Comparison of ENCODE assay signal across 23 cellular contexts in genomic region chr2:237161239-237161638, GRCh38.
DNase-seq lines count a peak whose midpoint lies in the region; ATAC-seq, FAIRE-seq and TF ChIP-seq lines count a peak whose summit lies in the region.
"Had no signal": no experiment of that assay in that cellular context is flagged by ENCODE, and none has a peak within 500 bp of the region (broad histone marks: within the 10 kb centered on the region; RNA-seq: fewer than 3 reads in every experiment).

No MANE protein-coding gene starts in this region.

- in situ Hi-C loops in transverse colon (cut with MboI; ENCODE audit: low pct_ligation_motif_present in 1 of 4, low pct_unique_long_range_greater_than_20kb in 1 of 4, low sequenced_read_pairs in 3 of 4) = loop anchor here in 3 of 4 donors (25.0 kb wide), 2 partner anchors 251 to 401 kb away; partner anchors contain the start of genes COL6A3 (in 2 of the 3) and PRLH (in 1 of the 3)

- no peaks in the 10 kb centered on the region for H3K4me1 ChIP-seq in colonic mucosa
- peaks cover 34% of the 10 kb centered on the region for H3K4me1 ChIP-seq in left ventricle myocardium inferior
- H3K4me1 ChIP-seq in psoas muscle = peaks cover 7% of the 10 kb centered on the region
- peaks cover 0 to 7% (median 0%) of the 10 kb centered on the region in 4 donors for H3K4me1 ChIP-seq in transverse colon
- H3K4me1 ChIP-seq: spleen, upper lobe of left lung had no signal

- peak; percentile 54 to 76 (median 66) for ATAC-seq in psoas muscle

- H3K36me3 ChIP-seq in colonic mucosa (no peaks in the 10 kb centered on the region), left ventricle myocardium inferior (no peaks in the 10 kb centered on the region), psoas muscle (ENCODE audit: insufficient read depth in 1 of 2, low read depth in 1 of 2) (no peaks in the 10 kb centered on the region), transverse colon (no peaks in the 10 kb centered on the region)
- H3K36me3 ChIP-seq: ascending aorta, ovary, spleen, upper lobe of left lung had no signal

- no peak overlapping the region for H3K4me3 Mint-ChIP-seq in activated T-cell treated with anti-CD3 and anti-CD28 coated beads, Interleukin-2, amount 50 U/mL, for 24 hours

- WGBS in psoas muscle, 3 donors = 53 to 61% (median 53%) methylated on average over 6 of the region's 6 CpGs
- 69% methylated on average over 6 of the region's 6 CpGs; no CpG with 5 or more reads in 1 of the 2 donors for WGBS in transverse colon (ENCODE audit: low coverage in 1 of 2), 2 donors

- H3K9me3 Mint-ChIP-seq in activated T-cell treated with anti-CD3 and anti-CD28 coated beads, Interleukin-2, amount 50 U/mL, for 24 hours = no peaks in the 10 kb centered on the region

- DNase-seq in colonic mucosa (no peak), left ventricle myocardium inferior (peak; percentile 64), psoas muscle (peak; percentile 74 to 83), transverse colon (no peak), anterior cingulate cortex (lab: John Stamatoyannopoulos, UW) (no peak), NCI-H2107 (lab: John Stamatoyannopoulos, UW) (no peak), GM19239 (ENCODE audit: insufficient read length, low spot score) (no peak)
- no peak for DNase-seq in activated T-cell treated with anti-CD3 and anti-CD28 coated beads, Interleukin-2, amount 50 U/mL, for 24 hours
- DNase-seq: activated CD4-positive, alpha-beta T cell treated with anti-CD3 and anti-CD28 coated beads, Interleukin-2, amount 50 U/mL, for 4 hours; activated naive CD4-positive, alpha-beta T cell; activated T-cell treated with anti-CD3 and anti-CD28 coated beads for 4 hours; COR-L47; KBM-7; MV-4-11; NCI-H2029 treated with DMSO at 0.1 percent for 48 hours; NCI-H526; ovary; SHP77 treated with DMSO at 0.1 percent for 48 hours; spleen; T-helper 1 cell had no signal

- H3K36me3 Mint-ChIP-seq in activated T-cell treated with anti-CD3 and anti-CD28 coated beads, Interleukin-2, amount 50 U/mL, for 24 hours (ENCODE audit: low read depth) = no peaks in the 10 kb centered on the region

- no peak for FAIRE-seq in GM19239 (lab: Jason Lieb, UNC)

- H3K9ac ChIP-seq in colonic mucosa (ENCODE audit: low read depth in 2 of 2, low read length in 2 of 2) = no peak overlapping the region

- H3K27ac Mint-ChIP-seq in activated T-cell treated with anti-CD3 and anti-CD28 coated beads, Interleukin-2, amount 50 U/mL, for 24 hours = no peak overlapping the region

- H3K27me3 ChIP-seq in colonic mucosa (no peaks in the 10 kb centered on the region), left ventricle myocardium inferior (ENCODE audit: low read depth) (peaks cover 8% of the 10 kb centered on the region), psoas muscle (ENCODE audit: insufficient read depth in 3 of 3, low read length in 2 of 3) (no peaks in the 10 kb centered on the region), transverse colon (no peaks in the 10 kb centered on the region)
- H3K27me3 ChIP-seq: ascending aorta, ovary, upper lobe of left lung had no signal

- H3K27ac ChIP-seq in colonic mucosa = peak overlapping the region; percentile 17
- H3K27ac ChIP-seq in left ventricle myocardium inferior (replicated peaks) = peak overlapping the region; percentile 86
- H3K27ac ChIP-seq in psoas muscle = peak overlapping the region; percentile 47
- peak overlapping the region; percentile 42 to 58 (median 44) for H3K27ac ChIP-seq in transverse colon
- H3K27ac ChIP-seq: ascending aorta, spleen, VCaP had no signal

- H3K9me3 ChIP-seq in colonic mucosa (no peaks in the 10 kb centered on the region), left ventricle myocardium inferior (replicated peaks) (no peaks in the 10 kb centered on the region), psoas muscle (no peaks in the 10 kb centered on the region), transverse colon (no peaks in the 10 kb centered on the region)
- H3K9me3 ChIP-seq: ascending aorta, ovary, spleen, upper lobe of left lung had no signal

- H3K27me3 Mint-ChIP-seq in activated T-cell treated with anti-CD3 and anti-CD28 coated beads, Interleukin-2, amount 50 U/mL, for 24 hours = peaks cover 10% of the 10 kb centered on the region

- TF ChIP-seq EP300 in transverse colon (IDR thresholded peaks at IDR 0.05; ENCODE audit: low read depth) = no peak

- TF ChIP-seq CTCF in colonic mucosa (IDR thresholded peaks at IDR 0.05) (no peak), left ventricle myocardium inferior (IDR thresholded peaks at IDR 0.05; ENCODE audit: borderline replicate concordance) (no peak), psoas muscle (IDR thresholded peaks at IDR 0.05) (no peak), transverse colon (IDR thresholded peaks at IDR 0.05) (no peak)

- TF ChIP-seq POLR2A in transverse colon (IDR thresholded peaks at IDR 0.05) = no peak

- intact Hi-C loops in colonic mucosa (cut with DNase I) = loop anchor here (5.0 kb wide), 1 partner anchor 251 kb away; the partner anchor contains the start of gene COL6A3
- intact Hi-C loops in left ventricle myocardium inferior (cut with micrococcal nuclease) = no loop called here
- intact Hi-C loops in psoas muscle (cut with DNase I) = no loop called here
- intact Hi-C loops in transverse colon (cut with DNase I; ENCODE audit: low total_unique reads) = no loop called here

- H3K4me1 Mint-ChIP-seq in activated T-cell treated with anti-CD3 and anti-CD28 coated beads, Interleukin-2, amount 50 U/mL, for 24 hours (ENCODE audit: low read depth) = peaks cover 21% of the 10 kb centered on the region

- no peak overlapping the region for H3K4me3 ChIP-seq in colonic mucosa
- H3K4me3 ChIP-seq in left ventricle myocardium inferior = no peak overlapping the region
- H3K4me3 ChIP-seq in psoas muscle = no peak overlapping the region
- H3K4me3 ChIP-seq in transverse colon = no peak overlapping the region
- H3K4me3 ChIP-seq: ascending aorta, ovary, spleen, upper lobe of left lung had no signal

Comparison
In these comparisons a context has a peak if more than half of its experiments do, and no peak if none do; other contexts are left out.
1. DNase-seq: peak in left ventricle myocardium inferior (single experiment) and psoas muscle (2 of 2); none in colonic mucosa (single experiment), transverse colon (single experiment), anterior cingulate cortex (0 of 58), NCI-H2107 (single experiment), activated T-cell treated with anti-CD3 and anti-CD28 coated beads, Interleukin-2, amount 50 U/mL, for 24 hours (single experiment) and GM19239 (single experiment).
2. H3K27ac ChIP-seq: peak in every context shown above with its lines; median percentile 86 in left ventricle myocardium inferior; 47 in psoas muscle; 44 in transverse colon; 17 in colonic mucosa.